8 cellular contexts compared by ENCODE assay signal in genomic region chr13:48303331-48304131, GRCh38. TPM values are rescaled to one million over a fixed set of nuclear protein-coding genes. Genes with fewer than 3 reads are reported as not detected.
DNase-seq lines count a peak whose midpoint lies in the region; ATAC-seq and TF ChIP-seq lines count a peak whose summit lies in the region.

TSS of gene RB1 (plus strand) at chr13:48303751. CDS start at chr13:48303913, 162 bp downstream.

- peaks cover 4% of the 10 kb centered on the region for H3K23me2 ChIP-seq in H9 (ENCODE audit: insufficient read length, low read depth, low read length, poor library complexity, severe bottlenecking)

- H3K9me3 ChIP-seq in ES-I3 (ENCODE audit: control insufficient read depth, insufficient read depth, low read length), result no peaks in the 10 kb centered on the region
- H3K9me3 ChIP-seq in H9 (ENCODE audit: control insufficient read depth, low read depth, low read length), result no peaks in the 10 kb centered on the region
- no peaks in the 10 kb centered on the region for H3K9me3 ChIP-seq in SJCRH30 (replicated peaks)
- H3K9me3 ChIP-seq in neural progenitor cell (ENCODE audit: low read depth), result no peaks in the 10 kb centered on the region
- no peaks in the 10 kb centered on the region for H3K9me3 ChIP-seq in stomach smooth muscle (ENCODE audit: control insufficient read depth in 2 of 2, low read length in 2 of 2)

- TF ChIP-seq CTCF in H9 (conservative IDR thresholded peaks at IDR 0.05) (no peak), foreskin keratinocyte (conservative IDR thresholded peaks at IDR 0.05) (no peak), neural progenitor cell (IDR thresholded peaks at IDR 0.05) (peak; percentile 5)

- no peak within 1 kb of the TSS for H2BK120ac ChIP-seq in H9 (ENCODE audit: low read depth, low read length, poor library complexity, severe bottlenecking)

- H4K8ac ChIP-seq in H9 (replicated peaks; ENCODE audit: insufficient read length, low read depth, low read length), result no peak within 1 kb of the TSS

- peak within 1 kb of the TSS; percentile 91 for H3K4me2 ChIP-seq in H9 (ENCODE audit: insufficient read depth, insufficient read length, low read length)
- peak within 1 kb of the TSS; percentile 98 for H3K4me2 ChIP-seq in neural progenitor cell

- H3K27ac ChIP-seq in H9 (ENCODE audit: insufficient read length, low read depth, low read length) (peak within 1 kb of the TSS; percentile 24), SJCRH30 (peak within 1 kb of the TSS; percentile 93), foreskin keratinocyte (peak within 1 kb of the TSS; percentile 92), neural progenitor cell (peak within 1 kb of the TSS; percentile 93), stomach smooth muscle (ENCODE audit: low read length) (peak within 1 kb of the TSS; percentile 99)

- no peak within 1 kb of the TSS for H2BK20ac ChIP-seq in H9 (ENCODE audit: low read depth, low read length, poor library complexity, severe bottlenecking)

- H3K4me1 Mint-ChIP-seq in H9 (peaks cover 12 to 15% of the 10 kb centered on the region in 2 experiments), neural progenitor cell (peaks cover 18% of the 10 kb centered on the region)

- peak within 1 kb of the TSS; percentile 78 to 96 for H3K4me3 Mint-ChIP-seq in H9
- peak within 1 kb of the TSS; percentile 97 for H3K4me3 Mint-ChIP-seq in neural progenitor cell

- H3K79me2 ChIP-seq in H9 (ENCODE audit: insufficient read depth, low read length), result peaks cover 2% of the 10 kb centered on the region; the same call in 1 of the 2 replicates
- H3K79me2 ChIP-seq in neural progenitor cell (ENCODE audit: low read depth), result peaks cover 29% of the 10 kb centered on the region

- H2AFZ ChIP-seq in H9 (ENCODE audit: low read length) (no peak within 1 kb of the TSS), neural progenitor cell (replicated peaks) (peak within 1 kb of the TSS; percentile 100)

- H3K18ac ChIP-seq in H9 (ENCODE audit: insufficient read length, low read depth, low read length), result peak within 1 kb of the TSS; percentile 89

- peak within 1 kb of the TSS; percentile 61 to 92 (median 85) for H3K27ac Mint-ChIP-seq in H9
- peak within 1 kb of the TSS; percentile 99 for H3K27ac Mint-ChIP-seq in neural progenitor cell

- H3T11ph ChIP-seq in H9 (ENCODE audit: low read length), result no peak within 1 kb of the TSS

- H3K56ac ChIP-seq in H9 (ENCODE audit: insufficient read length, low read depth, low read length), result no peak within 1 kb of the TSS

- H2BK15ac ChIP-seq in H9 (ENCODE audit: low read depth, low read length), result no peak within 1 kb of the TSS

- H2AK5ac ChIP-seq in H9 (ENCODE audit: insufficient read length, low read length), result peak within 1 kb of the TSS; percentile 59

- DNase-seq in H9, result peak; percentile 71
- peak; percentile 91 for DNase-seq in M059J (ENCODE audit: low read depth)
- DNase-seq in SJCRH30, result peak; percentile 91 to 92
- peak; percentile 64 to 84 (median 76) for DNase-seq in activated naive CD4-positive, alpha-beta T cell (lab: John Stamatoyannopoulos, UW)
- DNase-seq in foreskin keratinocyte, result peak; percentile 73 to 84
- peak; percentile 87 for DNase-seq in neural progenitor cell (ENCODE audit: low spot score)

- H3K36me3 ChIP-seq in ES-I3 (ENCODE audit: insufficient read depth, low read length) (no peaks in the 10 kb centered on the region), SJCRH30 (peaks cover 7% of the 10 kb centered on the region), neural progenitor cell (no peaks in the 10 kb centered on the region), stomach smooth muscle (ENCODE audit: control insufficient read depth in 2 of 2, insufficient read depth in 2 of 2, low read length in 2 of 2) (no peaks in the 10 kb centered on the region)

- peak within 1 kb of the TSS; percentile 94; the same call in 1 of the 2 replicates for H3K14ac ChIP-seq in H9 (ENCODE audit: insufficient read depth, low read length)

- H3K4me3 ChIP-seq in SJCRH30 (peak within 1 kb of the TSS; percentile 99), neural progenitor cell (peak within 1 kb of the TSS; percentile 93), stomach smooth muscle (ENCODE audit: low read length in 2 of 2) (peak within 1 kb of the TSS; percentile 87 to 95)

- no peak within 1 kb of the TSS for H3K23ac ChIP-seq in H9 (ENCODE audit: insufficient read length, low read depth, low read length)

- H3K79me1 ChIP-seq in H9 (ENCODE audit: insufficient read depth, low read depth, low read length, poor library complexity, severe bottlenecking), result no peaks in the 10 kb centered on the region

- H3K4ac ChIP-seq in H9 (ENCODE audit: low read depth, low read length), result no peak within 1 kb of the TSS

- H3K27me3 ChIP-seq in H9 (ENCODE audit: insufficient read depth, low read length), result no peaks in the 10 kb centered on the region
- H3K27me3 ChIP-seq in SJCRH30, result no peaks in the 10 kb centered on the region
- H3K27me3 ChIP-seq in foreskin keratinocyte, result no peaks in the 10 kb centered on the region
- H3K27me3 ChIP-seq in neural progenitor cell, result no peaks in the 10 kb centered on the region
- H3K27me3 ChIP-seq in stomach smooth muscle (ENCODE audit: control insufficient read depth in 1 of 2, insufficient read depth in 2 of 2, low read length in 2 of 2), result no peaks in the 10 kb centered on the region

- H3K9me3 Mint-ChIP-seq in H9, result peaks cover 0 to 2% of the 10 kb centered on the region in 2 experiments; a peak in 1 of 5 replicates
- H3K9me3 Mint-ChIP-seq in neural progenitor cell, result no peaks in the 10 kb centered on the region

- no peak within 1 kb of the TSS for H2BK12ac ChIP-seq in H9 (ENCODE audit: insufficient read length, low read depth, low read length)

- H4K5ac ChIP-seq in H9 (ENCODE audit: insufficient read length, low read depth, low read length), result no peak within 1 kb of the TSS

- no peak within 1 kb of the TSS for H4K91ac ChIP-seq in H9 (ENCODE audit: insufficient read length, low read depth, low read length)

- H2BK5ac ChIP-seq in H9 (ENCODE audit: insufficient read length, low read length), result no peak within 1 kb of the TSS

- peaks cover 5% of the 10 kb centered on the region for H3F3A ChIP-seq in neural progenitor cell (ENCODE audit: low read depth)

- H4K20me1 ChIP-seq in H9 (ENCODE audit: control insufficient read depth, insufficient read depth, insufficient read length), result no peaks in the 10 kb centered on the region
- no peaks in the 10 kb centered on the region for H4K20me1 ChIP-seq in neural progenitor cell (ENCODE audit: low read depth)

- H3K27me3 Mint-ChIP-seq in H9 (ENCODE audit: low read depth) (no peaks in the 10 kb centered on the region; the same call in 1 of the 2 replicates), neural progenitor cell (ENCODE audit: insufficient read depth, low read depth) (peaks cover 2% of the 10 kb centered on the region)

- ATAC-seq in foreskin keratinocyte, result peak; percentile 94

- H3K4me1 ChIP-seq in ES-I3 (ENCODE audit: insufficient read depth, low read length) (peaks cover 5% of the 10 kb centered on the region; the same call in 1 of the 2 replicates), H9 (ENCODE audit: insufficient read depth, low read length) (no peaks in the 10 kb centered on the region), SJCRH30 (no peaks in the 10 kb centered on the region), foreskin keratinocyte (peaks cover 8% of the 10 kb centered on the region), neural progenitor cell (peaks cover 3% of the 10 kb centered on the region), stomach smooth muscle (ENCODE audit: control insufficient read depth, insufficient read depth, low read length) (peaks cover 3% of the 10 kb centered on the region)

- H3K9ac ChIP-seq in ES-I3 (ENCODE audit: low read depth, low read length) (peak within 1 kb of the TSS; percentile 82), H9 (ENCODE audit: extremely low read depth, insufficient read length, low read length) (peak within 1 kb of the TSS; percentile 95), neural progenitor cell (peak within 1 kb of the TSS; percentile 86), stomach smooth muscle (ENCODE audit: low read length in 2 of 2) (peak within 1 kb of the TSS; percentile 97 to 98)

- no CpG with 5 or more reads among the region's 97 CpGs for WGBS in H9 (ENCODE audit: extremely low coverage, insufficient read length, low lambda C conversion rate)

- H3K36me3 Mint-ChIP-seq in H9 (ENCODE audit: insufficient read depth in 1 of 3, low read depth in 3 of 3) (peaks cover 0 to 4% (median 2%) of the 10 kb centered on the region in 3 experiments; a peak in 2 of 7 replicates), neural progenitor cell (peaks cover 6% of the 10 kb centered on the region)

RNA-seq across cellular contexts. Expression of gene RB1, which starts in this region (rescaled TPM):
- total RNA-seq in H9 (2021), result 19.6 and 20.5 TPM in 2 replicates
- 3.2 and 5.6 TPM in 2 replicates for total RNA-seq in M059J (2014; rRNA removed; shearing (Covaris generic))
- 56.7 and 61.0 TPM in 2 replicates for total RNA-seq in SJCRH30 (2014; rRNA removed; shearing (Covaris generic))
- 30.4 and 32.8 TPM in 2 replicates for total RNA-seq in foreskin keratinocyte
- 7.1 and 8.7 TPM in 2 replicates for polyA plus RNA-seq in foreskin keratinocyte
- total RNA-seq in neural progenitor cell (ENCODE audit: low replicate concordance), result 27.3 and 39.5 TPM in 2 replicates

Comparison
In these comparisons a context has a peak if more than half of its experiments do, and no peak if none do; other contexts are left out.
1. Peak in every context shown above with its lines: DNase-seq, ATAC-seq, H3K4me3 ChIP-seq and H3K27ac ChIP-seq.
2. H3K27ac ChIP-seq: peak in every context shown above with its lines; median percentile 99 in stomach smooth muscle; 93 in SJCRH30; 93 in neural progenitor cell; 92 in foreskin keratinocyte; 24 in H9.